Comparison of ENCODE assay signal across 20 cellular contexts in genomic region chr12:69351462-69352236, GRCh38. TPM values are rescaled to one million over a fixed set of nuclear protein-coding genes. Genes with fewer than 3 reads are reported as not detected.
A peak's percentile ranks its signal among the peaks of the same experiment; 100 is the strongest.
DNase-seq lines count a peak whose midpoint lies in the region; ATAC-seq, FAIRE-seq and TF ChIP-seq lines count a peak whose summit lies in the region.
"Had no signal": no experiment of that assay in that cellular context is flagged by ENCODE, and none has a peak within 500 bp of the region (broad histone marks: within the 10 kb centered on the region; RNA-seq: fewer than 3 reads in every experiment).

No MANE protein-coding gene starts in this region.

- 35% methylated on average over 2 of the region's 2 CpGs for WGBS in A549 (ENCODE audit: missing lambda C conversion rate)
- 54% methylated on average over 2 of the region's 2 CpGs for WGBS in K562 (ENCODE audit: insufficient coverage, low coverage, missing lambda C conversion rate)

- no peak overlapping the region for H3K4me3 ChIP-seq in A549
- no peak overlapping the region for H3K4me3 ChIP-seq in K562
- peak overlapping the region; percentile 76 for H3K4me3 ChIP-seq in mononuclear cell (ENCODE audit: low read length)
- H3K4me3 ChIP-seq: GM12878, GM23248, HAP-1 had no signal

- H3K4me2 ChIP-seq in A549: no peak overlapping the region
- H3K4me2 ChIP-seq in K562 (ENCODE audit: insufficient read depth, low read length): no peak overlapping the region

- ATAC-seq in A549 (no peak), K562 (no peak), GM19023 (IDR thresholded peaks at IDR 0.05; ENCODE audit: unreplicated experiment) (no peak)
- ATAC-seq: GM12878 had no signal

- FAIRE-seq in A549 (lab: Jason Lieb, UNC) (no peak), K562 (lab: Jason Lieb, UNC) (no peak)
- FAIRE-seq: GM12878 had no signal

- H3K9ac ChIP-seq in K562 (ENCODE audit: insufficient read depth in 1 of 2, low read depth in 2 of 2, low read length in 2 of 2): no peak overlapping the region
- H3K9ac ChIP-seq: GM23248 had no signal

- TF ChIP-seq CTCF in A549 (IDR thresholded peaks at IDR 0.05) (no peak), CD14-positive monocyte (IDR thresholded peaks at IDR 0.05) (no peak), K562 (IDR thresholded peaks at IDR 0.05 in 2 of 3, conservative IDR thresholded peaks at IDR 0.05 in 1 of 3; ENCODE audit: insufficient read depth in 2 of 3, low read depth in 1 of 3, low read length in 3 of 3) (no peak)

- CTCF ChIA-PET in A549 (lab: Yijun Ruan, JAX): interaction anchor here (0.9 to 1.3 kb wide), 2 partner anchors 39 to 288 kb away, joined by 3 to 4 read pairs; no protein-coding TSS in a partner anchor
- CTCF ChIA-PET in K562 (lab: Yijun Ruan, JAX; ENCODE audit: low intra/inter-chr PET ratio): interaction anchor here (0.7 kb wide), 1 partner anchor 30 kb away, joined by 3 read pairs; no protein-coding TSS in a partner anchor

- H3K27ac ChIP-seq in A549: no peak overlapping the region
- H3K27ac ChIP-seq in K562 (ENCODE audit: extremely low read depth, low read depth, low read length): no peak overlapping the region
- H3K27ac ChIP-seq: C4-2B, GM23248 had no signal

- no peaks in the 10 kb centered on the region for H3K79me2 ChIP-seq in K562 (ENCODE audit: control insufficient read depth, insufficient read depth, low read length)

- DNase-seq in A549 (ENCODE audit: low read depth in 1 of 2, low spot score in 1 of 2) (no peak), CD14-positive monocyte (ENCODE audit: low spot score) (no peak), K562 (ENCODE audit: extremely low read depth in 1 of 4, low spot score in 3 of 4) (no peak)
- DNase-seq in stimulated activated naive CD4-positive, alpha-beta T cell treated with Interleukin-2 at 50 U/mL for 16 hours (lab: John Stamatoyannopoulos, UW): no peak
- no peak for DNase-seq in activated CD4-positive, alpha-beta T cell treated with anti-CD3 and anti-CD28 coated beads, Interleukin-2, amount 10 ng/mL, durations not matched to agents 24 days and 14 days
- DNase-seq: AML-193; CD4-positive, alpha-beta memory T cell; DMS153; DMS79; GM23248; KG1 had no signal

- in situ Hi-C loops in K562 (cut with MboI): loop anchor here (10.0 kb wide), 1 partner anchor 223 kb away; no protein-coding TSS in a partner anchor

- TF ChIP-seq RAD21 in A549 (conservative IDR thresholded peaks at IDR 0.05 in 1 of 2, IDR thresholded peaks at IDR 0.05 in 1 of 2): no peak
- no peak for TF ChIP-seq RAD21 in K562 (CRISPR knock-in tag; conservative IDR thresholded peaks at IDR 0.05 in 1 of 2, IDR thresholded peaks at IDR 0.05 in 1 of 2)

- H3K27ac Mint-ChIP-seq in CD14-positive monocyte: peak overlapping the region in 4 of 7 donors; percentile 9 to 70 (median 33)
- no peak overlapping the region for H3K27ac Mint-ChIP-seq in activated CD4-positive, alpha-beta T cell treated with anti-CD3 and anti-CD28 coated beads, Interleukin-2, amount 10 ng/mL, durations not matched to agents 24 days and 14 days
- H3K27ac Mint-ChIP-seq: CD4-positive, alpha-beta memory T cell; IgD-negative memory B cell had no signal

- H3K4me1 ChIP-seq in A549 (no peaks in the 10 kb centered on the region), K562 (replicated peaks in 1 of 2; ENCODE audit: control insufficient read depth in 2 of 2, insufficient read depth in 2 of 2, low read length in 2 of 2) (peaks cover 4 to 12% of the 10 kb centered on the region in 2 experiments; a peak in 3 of 5 replicates), mononuclear cell (ENCODE audit: insufficient read depth, low read length) (peaks cover 9% of the 10 kb centered on the region)
- H3K4me1 ChIP-seq: HAP-1 had no signal

- no peak for TF ChIP-seq EP300 in A549 (IDR thresholded peaks at IDR 0.05)
- TF ChIP-seq EP300 in K562 (IDR thresholded peaks at IDR 0.05; ENCODE audit: low read length): no peak

- H3K9me3 Mint-ChIP-seq in CD14-positive monocyte: peaks cover 0 to 2% (median 0%) of the 10 kb centered on the region in 7 donors
- no peaks in the 10 kb centered on the region for H3K9me3 Mint-ChIP-seq in activated CD4-positive, alpha-beta T cell treated with anti-CD3 and anti-CD28 coated beads, Interleukin-2, amount 10 ng/mL, durations not matched to agents 24 days and 14 days
- H3K9me3 Mint-ChIP-seq: CD4-positive, alpha-beta memory T cell; IgD-negative memory B cell had no signal

- H3K27me3 Mint-ChIP-seq in CD14-positive monocyte (ENCODE audit: low read depth in 3 of 3): no peaks in the 10 kb centered on the region
- peaks cover 24% of the 10 kb centered on the region for H3K27me3 Mint-ChIP-seq in activated CD4-positive, alpha-beta T cell treated with anti-CD3 and anti-CD28 coated beads, Interleukin-2, amount 10 ng/mL, durations not matched to agents 24 days and 14 days

- intact Hi-C loops in CD14-positive monocyte (cut with micrococcal nuclease): loop anchor here in 1 of 2 donors (10.0 kb wide), 1 partner anchor 223 kb away; no protein-coding TSS in a partner anchor
- intact Hi-C loops in K562 (cut with micrococcal nuclease): loop anchor here (10.0 kb wide), 2 partner anchors 123 to 197 kb away; partner anchors contain the start of gene FRS2
- intact Hi-C loops in activated CD4-positive, alpha-beta T cell treated with anti-CD3 and anti-CD28 coated beads, Interleukin-2, amount 10 ng/mL, durations not matched to agents 24 days and 14 days (cut with micrococcal nuclease): no loop called here

- H3K36me3 ChIP-seq in K562 (ENCODE audit: control insufficient read depth, insufficient read depth, low read length): no peaks in the 10 kb centered on the region
- H3K36me3 ChIP-seq: HAP-1 had no signal

- no peaks in the 10 kb centered on the region for H3K9me1 ChIP-seq in K562 (ENCODE audit: control insufficient read depth, insufficient read depth, low read length)

- peaks cover 50% of the 10 kb centered on the region for H3K4me1 Mint-ChIP-seq in CD14-positive monocyte
- H3K4me1 Mint-ChIP-seq in activated CD4-positive, alpha-beta T cell treated with anti-CD3 and anti-CD28 coated beads, Interleukin-2, amount 10 ng/mL, durations not matched to agents 24 days and 14 days: no peaks in the 10 kb centered on the region

- no TSS peak for BruUV-seq in K562 (replicated peaks; lab: Mats Ljungman, UMichigan)

- peak overlapping the region; percentile 80 to 87 for H3K4me3 Mint-ChIP-seq in CD14-positive monocyte
- no peak overlapping the region for H3K4me3 Mint-ChIP-seq in activated CD4-positive, alpha-beta T cell treated with anti-CD3 and anti-CD28 coated beads, Interleukin-2, amount 10 ng/mL, durations not matched to agents 24 days and 14 days
- H3K4me3 Mint-ChIP-seq: CD4-positive, alpha-beta memory T cell; IgD-negative memory B cell had no signal

- TF ChIP-seq POLR2A in A549 (IDR thresholded peaks at IDR 0.05; ENCODE audit: low read length) (no peak), K562 (conservative IDR thresholded peaks at IDR 0.05) (no peak)

- no peaks in the 10 kb centered on the region for H4K20me1 ChIP-seq in K562 (replicated peaks; ENCODE audit: control insufficient read depth, insufficient read depth, low read length)

- peaks cover 26 to 45% of the 10 kb centered on the region in 2 donors for H3K36me3 Mint-ChIP-seq in CD14-positive monocyte
- no peaks in the 10 kb centered on the region for H3K36me3 Mint-ChIP-seq in activated CD4-positive, alpha-beta T cell treated with anti-CD3 and anti-CD28 coated beads, Interleukin-2, amount 10 ng/mL, durations not matched to agents 24 days and 14 days (ENCODE audit: low read depth)
- H3K36me3 Mint-ChIP-seq: CD4-positive, alpha-beta memory T cell; IgD-negative memory B cell had no signal

- no peak overlapping the region for H2AFZ ChIP-seq in K562 (ENCODE audit: low read depth, low read length)
- H2AFZ ChIP-seq: GM23248 had no signal

- H3K9me3 ChIP-seq in A549: no peaks in the 10 kb centered on the region
- no peaks in the 10 kb centered on the region for H3K9me3 ChIP-seq in K562 (replicated peaks; ENCODE audit: control insufficient read depth, insufficient read depth, low read depth, low read length)
- no peaks in the 10 kb centered on the region for H3K9me3 ChIP-seq in mononuclear cell (ENCODE audit: low read depth, low read length)
- H3K9me3 ChIP-seq: HAP-1 had no signal

- POLR2A ChIA-PET in A549 (lab: Yijun Ruan, JAX) (no interaction called here), K562 (lab: Yijun Ruan, JAX) (interaction anchor here (0.6 to 1.2 kb wide), 2 partner anchors 14 to 21 kb away, joined by 3 read pairs; no protein-coding TSS in a partner anchor)

- H3K27me3 ChIP-seq in K562 (ENCODE audit: control insufficient read depth in 2 of 2, insufficient read depth in 2 of 2, low read length in 2 of 2): no peaks in the 10 kb centered on the region
- H3K27me3 ChIP-seq in mononuclear cell (ENCODE audit: insufficient read depth, low read length): no peaks in the 10 kb centered on the region

RNA-seq across cellular contexts. Expression of gene LYZ, which starts 3.5 kb away (rescaled TPM):
- 0.12 TPM in 2 replicates for polyA plus RNA-seq in A549 (2011; rRNA removed)
- polyA plus RNA-seq in A549 (2012; cell fraction: cytosol; rRNA removed): not detected in 2 replicates
- polyA plus RNA-seq in A549 (2012; cell fraction: nucleus; rRNA removed): not detected in 2 replicates
- polyA plus RNA-seq in A549 (2017; fragmentation: RNase III; extraction: RNeasy Plus Mini Kit Qiagen cat#74134 plus additional on column Dnase treatment): not detected in 3 replicates
- 1.1 TPM in 1 of 2 replicates, not detected in the other for polyA minus RNA-seq in A549 (2011; rRNA and poly(A)+ RNA removed)
- over 10,000 TPM; 13,865 to 46,644 TPM for polyA plus RNA-seq in CD14-positive monocyte
- 6.4 and 13.8 TPM in 2 replicates for total RNA-seq in K562 (2011; cell fraction: chromatin; rRNA removed; ENCODE audit: low replicate concordance)
- 11.3 and 12.5 TPM in 2 replicates for total RNA-seq in K562 (2011; cell fraction: nucleolus; rRNA removed)
- total RNA-seq in K562 (2011; cell fraction: nucleoplasm; rRNA removed): 15.8 and 17.8 TPM in 2 replicates
- 30.1 and 38.1 TPM in 2 replicates for total RNA-seq in K562 (2014; rRNA removed)
- 64.1 and 64.8 TPM in 2 replicates for total RNA-seq in K562 (2014; rRNA removed; fragmentation: Illumina TruSeq; extraction: Trizol)
- 96.3 and 99.0 TPM in 2 replicates for total RNA-seq in K562 (2015; rRNA removed; fragmentation: Illumina TruSeq; extraction: Trizol)
- total RNA-seq in K562 (2021): 31.9 and 32.0 TPM in 2 replicates
- polyA plus RNA-seq in K562 (2011; rRNA removed): 35.6 and 41.2 TPM in 2 replicates
- 25.8 and 34.2 TPM in 2 replicates for polyA plus RNA-seq in K562 (2011; cell fraction: cytosol; rRNA removed)
- polyA plus RNA-seq in K562 (2011; cell fraction: nucleus; rRNA removed): 4.1 and 6.9 TPM in 2 replicates
- 63.9 and 76.2 TPM in 2 replicates for polyA plus RNA-seq in K562 (2012)
- polyA plus RNA-seq in K562 (2014; fragmentation: Illumina TruSeq; extraction: Trizol): 42.1 and 46.5 TPM in 2 replicates
- 10 to 100 TPM; 44.0 to 47.0 TPM for polyA plus RNA-seq in K562 (2014; fragmentation: Nextera tagmentation; extraction: Ambion mirVana)
- polyA plus RNA-seq in K562 (2014; rRNA removed): 27.2 and 37.0 TPM in 2 replicates
- polyA minus RNA-seq in K562 (2011; rRNA and poly(A)+ RNA removed): 85.6 and 103 TPM in 2 replicates
- polyA minus RNA-seq in K562 (2011; cell fraction: cytosol; rRNA and poly(A)+ RNA removed): 23.7 and 37.9 TPM in 2 replicates
- polyA minus RNA-seq in K562 (2011; cell fraction: nucleus; rRNA and poly(A)+ RNA removed): 2.4 and 5.3 TPM in 2 replicates
- total RNA-seq in mononuclear cell: 5,492 TPM
- total RNA-seq in activated CD4-positive, alpha-beta T cell treated with anti-CD3 and anti-CD28 coated beads, Interleukin-2, amount 10 ng/mL, durations not matched to agents 24 days and 14 days: not detected in 2 replicates
- total RNA-seq: Daoy, GM23248, H4 had no signal
- polyA plus RNA-seq: BJ, GM12878, GM23248 had no signal

RNA-seq across cellular contexts. Expression of gene YEATS4, which starts 7.9 kb away (rescaled TPM):
- polyA plus RNA-seq in A549 (2011; rRNA removed) (43.4 and 70.1 TPM in 2 replicates), A549 (2017; fragmentation: RNase III; extraction: RNeasy Plus Mini Kit Qiagen cat#74134 plus additional on column Dnase treatment) (40.6 to 42.2 TPM (median 41.7 TPM) in 3 replicates), CD14-positive monocyte (10 to 100 TPM; 16.0 to 20.9 TPM), K562 (2011; rRNA removed) (37.8 and 50.2 TPM in 2 replicates), K562 (2014; fragmentation: Illumina TruSeq; extraction: Trizol) (45.2 and 49.2 TPM in 2 replicates), K562 (2014; fragmentation: Nextera tagmentation; extraction: Ambion mirVana) (10 to 100 TPM; 25.9 to 26.3 TPM), K562 (2014; rRNA removed) (61.0 and 92.2 TPM in 2 replicates)
- polyA plus RNA-seq in A549 (2012; cell fraction: cytosol; rRNA removed): 40.0 and 44.4 TPM in 2 replicates
- polyA plus RNA-seq in A549 (2012; cell fraction: nucleus; rRNA removed): 41.4 and 92.6 TPM in 2 replicates
- 9.3 and 12.9 TPM in 2 replicates for polyA minus RNA-seq in A549 (2011; rRNA and poly(A)+ RNA removed)
- 10.0 and 21.9 TPM in 2 replicates for total RNA-seq in K562 (2011; cell fraction: chromatin; rRNA removed; ENCODE audit: low replicate concordance)
- 10.8 and 18.6 TPM in 2 replicates for total RNA-seq in K562 (2011; cell fraction: nucleolus; rRNA removed)
- total RNA-seq in K562 (2011; cell fraction: nucleoplasm; rRNA removed): 14.5 and 16.9 TPM in 2 replicates
- total RNA-seq in K562 (2014; rRNA removed) (39.3 and 82.5 TPM in 2 replicates), K562 (2014; rRNA removed; fragmentation: Illumina TruSeq; extraction: Trizol) (52.9 and 62.2 TPM in 2 replicates), K562 (2015; rRNA removed; fragmentation: Illumina TruSeq; extraction: Trizol) (41.2 and 41.3 TPM in 2 replicates), K562 (2021) (33.0 and 39.2 TPM in 2 replicates), mononuclear cell (32.3 TPM)
- 27.5 and 29.8 TPM in 2 replicates for polyA plus RNA-seq in K562 (2011; cell fraction: cytosol; rRNA removed)
- polyA plus RNA-seq in K562 (2011; cell fraction: nucleus; rRNA removed): 11.5 and 13.0 TPM in 2 replicates
- 30.1 and 43.6 TPM in 2 replicates for polyA plus RNA-seq in K562 (2012)
- polyA minus RNA-seq in K562 (2011; rRNA and poly(A)+ RNA removed): 20.0 and 24.0 TPM in 2 replicates
- 22.5 and 24.1 TPM in 2 replicates for polyA minus RNA-seq in K562 (2011; cell fraction: cytosol; rRNA and poly(A)+ RNA removed)
- 14.9 and 31.8 TPM in 2 replicates for polyA minus RNA-seq in K562 (2011; cell fraction: nucleus; rRNA and poly(A)+ RNA removed)
- 37.9 and 41.8 TPM in 2 replicates for total RNA-seq in activated CD4-positive, alpha-beta T cell treated with anti-CD3 and anti-CD28 coated beads, Interleukin-2, amount 10 ng/mL, durations not matched to agents 24 days and 14 days

Comparison
In these comparisons a context has a peak if more than half of its experiments do, and no peak if none do; other contexts are left out.
1. RNA of gene LYZ, which starts 3.5 kb away (total RNA-seq): 5,492 TPM in mononuclear cell (single experiment); 6.4 to 99.0 TPM in K562 and not detected in activated CD4-positive, alpha-beta T cell treated with anti-CD3 and anti-CD28 coated beads, Interleukin-2, amount 10 ng/mL, durations not matched to agents 24 days and 14 days; every median in the first group is over 10 times any median in the second.
2. Of the 35 proteins assayed by ChIP-seq in both K562 and A549: peak only in K562: none; only in A549: MAFK; in both: none; in neither: 34.